ENCODE assay signal across 3 cellular contexts in genomic region chr4:39660757-39661156, GRCh38.
TF ChIP-seq lines count a peak whose summit lies in the region.

No MANE protein-coding gene starts in this region.

TF ChIP-seq in HEK293, 187 proteins besides CTCF, POLR2A, EP300 and RAD21:
- TF ChIP-seq ZBTB8A (tag by site-specific recombination; IDR thresholded peaks at IDR 0.05) = no peak
- no peak for TF ChIP-seq ZFP3 (tag by site-specific recombination; IDR thresholded peaks at IDR 0.05; ENCODE audit: low read depth)
- TF ChIP-seq HOXD13 (CRISPR knock-in tag; IDR thresholded peaks at IDR 0.05; ENCODE audit: borderline replicate concordance) = no peak
- TF ChIP-seq GLIS1 (tag by site-specific recombination; IDR thresholded peaks at IDR 0.05) = no peak
- no peak for TF ChIP-seq ZNF23 (tag by site-specific recombination; IDR thresholded peaks at IDR 0.05; ENCODE audit: borderline replicate concordance)
- TF ChIP-seq ZNF10 (tag by site-specific recombination; IDR thresholded peaks at IDR 0.05) = peak; percentile 92
- TF ChIP-seq ZNF518A (tag by site-specific recombination; conservative IDR thresholded peaks at IDR 0.05; ENCODE audit: low read depth) = no peak
- no peak for TF ChIP-seq ZNF354C (tag by site-specific recombination; IDR thresholded peaks at IDR 0.05; ENCODE audit: borderline replicate concordance, low read depth)

TF ChIP-seq in endothelial cell of umbilical vein, 7 proteins besides CTCF, POLR2A, EP300 and RAD21:
- TF ChIP-seq FOS (IDR thresholded peaks at IDR 0.05; ENCODE audit: borderline replicate concordance, insufficient read depth, low read length) (no peak), EZH2 (IDR thresholded peaks at IDR 0.05; ENCODE audit: borderline replicate concordance, low read depth, low read length, severe bottlenecking) (no peak), JUN (IDR thresholded peaks at IDR 0.05; ENCODE audit: borderline replicate concordance, insufficient read depth, insufficient read length, low read depth) (no peak), MYC (IDR thresholded peaks at IDR 0.05; ENCODE audit: low read depth, low read length) (no peak), GATA2 (IDR thresholded peaks at IDR 0.05; ENCODE audit: insufficient read depth, insufficient read length, low read depth, low read length) (no peak), MAX (IDR thresholded peaks at IDR 0.05; ENCODE audit: insufficient read depth, insufficient read length) (no peak), POLR2AphosphoS5 (IDR thresholded peaks at IDR 0.05; ENCODE audit: insufficient read depth, low read depth, low read length) (no peak)

TF ChIP-seq in GM12891, 5 proteins besides CTCF, POLR2A, EP300 and RAD21:
- no peak for TF ChIP-seq TAF1 (IDR thresholded peaks at IDR 0.05; ENCODE audit: low read depth, low read length)
- TF ChIP-seq POU2F2 (IDR thresholded peaks at IDR 0.05; ENCODE audit: low read depth, low read length) = no peak
- no peak for TF ChIP-seq POLR2AphosphoS5 (IDR thresholded peaks at IDR 0.05; ENCODE audit: low read depth, low read length)
- no peak for TF ChIP-seq PAX5 (IDR thresholded peaks at IDR 0.05; ENCODE audit: insufficient read depth, low read length, severe bottlenecking)
- TF ChIP-seq SPI1 (IDR thresholded peaks at IDR 0.05; ENCODE audit: low read depth, low read length) = no peak
